Comparison of ENCODE assay signal across 18 cellular contexts in the genomic region with DNA sequence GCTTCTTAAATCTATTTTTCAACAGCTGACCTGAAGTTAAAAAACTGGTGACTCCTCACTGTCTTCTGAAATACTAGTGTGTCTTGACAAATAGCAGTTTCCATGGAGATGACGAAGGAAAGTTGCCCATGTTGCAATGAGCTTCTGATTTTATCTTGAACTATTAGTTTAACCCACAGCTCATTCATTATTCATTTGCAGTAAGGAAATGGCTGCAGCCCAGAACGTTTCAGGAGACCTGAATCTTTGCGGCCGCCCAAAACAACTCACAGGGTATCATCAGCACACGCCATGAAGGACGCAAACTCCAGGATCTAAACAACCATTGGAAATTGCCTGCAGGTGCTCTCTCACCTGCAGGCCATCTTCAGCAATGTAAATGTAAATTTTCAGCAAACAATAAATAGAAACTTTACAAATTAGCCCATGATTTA.
DNase-seq lines count a peak whose midpoint lies in the region; ATAC-seq and TF ChIP-seq lines count a peak whose summit lies in the region.
"Had no signal": no experiment of that assay in that cellular context is flagged by ENCODE, and none has a peak within 500 bp of the region (broad histone marks: within the 10 kb centered on the region; RNA-seq: fewer than 3 reads in every experiment).

No MANE protein-coding gene starts in this region.

- H3K9me3 Mint-ChIP-seq in HFFc6 (no peaks in the 10 kb centered on the region), nephron (no peaks in the 10 kb centered on the region), chondrocyte (ENCODE audit: low read depth) (no peaks in the 10 kb centered on the region)
- H3K9me3 Mint-ChIP-seq in effector memory CD8-positive, alpha-beta T cell = peaks cover 0 to 23% of the 10 kb centered on the region in 2 donors
- H3K9me3 Mint-ChIP-seq: activated CD4-positive, alpha-beta memory T cell treated with anti-CD3 and anti-CD28 coated beads for 36 hours had no signal

- no peak overlapping the region for H3K4me3 Mint-ChIP-seq in HFFc6
- no peak overlapping the region for H3K4me3 Mint-ChIP-seq in nephron
- no peak overlapping the region for H3K4me3 Mint-ChIP-seq in effector memory CD8-positive, alpha-beta T cell
- no peak overlapping the region for H3K4me3 Mint-ChIP-seq in chondrocyte (ENCODE audit: unreplicated experiment)
- H3K4me3 Mint-ChIP-seq: activated CD4-positive, alpha-beta memory T cell treated with anti-CD3 and anti-CD28 coated beads for 36 hours; CD4-positive, CD25-positive, alpha-beta regulatory T cell had no signal

- TF ChIP-seq CTCF in HFFc6 (IDR thresholded peaks at IDR 0.05) = no peak
- no peak for TF ChIP-seq CTCF in choroid plexus epithelial cell (conservative IDR thresholded peaks at IDR 0.05; ENCODE audit: low read depth, low read length)
- TF ChIP-seq CTCF in nephron (IDR thresholded peaks at IDR 0.05; ENCODE audit: unreplicated experiment in 3 of 3) = no peak
- TF ChIP-seq CTCF in chondrocyte (IDR thresholded peaks at IDR 0.05) = no peak

- H3K4me3 ChIP-seq in choroid plexus epithelial cell (ENCODE audit: low read depth, low read length) = no peak overlapping the region
- H3K4me3 ChIP-seq: MG63, pancreas, SJSA1, skin epidermis, thyroid gland had no signal

- H3K36me3 Mint-ChIP-seq in HFFc6 (ENCODE audit: low read depth) (no peaks in the 10 kb centered on the region), nephron (ENCODE audit: low read depth) (no peaks in the 10 kb centered on the region), chondrocyte (ENCODE audit: low read depth) (no peaks in the 10 kb centered on the region)
- no peaks in the 10 kb centered on the region for H3K36me3 Mint-ChIP-seq in effector memory CD8-positive, alpha-beta T cell (ENCODE audit: insufficient read depth)
- H3K36me3 Mint-ChIP-seq: activated CD4-positive, alpha-beta memory T cell treated with anti-CD3 and anti-CD28 coated beads for 36 hours; CD4-positive, CD25-positive, alpha-beta regulatory T cell had no signal

- peak; percentile 8 for DNase-seq in HFFc6
- DNase-seq in OCI-M1 (lab: John Stamatoyannopoulos, UW) = peak; percentile 26
- peak; percentile 63 for DNase-seq in choroid plexus epithelial cell (ENCODE audit: low read depth)
- DNase-seq in NCI-H2196 (lab: John Stamatoyannopoulos, UW; ENCODE audit: unreplicated experiment) = no peak
- DNase-seq in effector memory CD8-positive, alpha-beta T cell = no peak
- no peak for DNase-seq in activated CD4-positive, alpha-beta T cell treated with anti-CD3 and anti-CD28 coated beads for 4 hours
- no peak for DNase-seq in chondrocyte (ENCODE audit: low spot score)
- DNase-seq: activated CD4-positive, alpha-beta memory T cell treated with anti-CD3 and anti-CD28 coated beads for 36 hours; CD4-positive, CD25-positive, alpha-beta regulatory T cell; erythroblast; hippocampal formation; MG63; NCI-H2227 treated with DMSO at 0.1 percent for 48 hours; thyroid gland had no signal

- H3K27me3 Mint-ChIP-seq in HFFc6 (ENCODE audit: insufficient read depth) (peaks cover 8% of the 10 kb centered on the region; the same call in 1 of the 2 replicates), nephron (ENCODE audit: low read depth) (no peaks in the 10 kb centered on the region), chondrocyte (ENCODE audit: low read depth) (peaks cover 22% of the 10 kb centered on the region)
- H3K27me3 Mint-ChIP-seq in effector memory CD8-positive, alpha-beta T cell = no peaks in the 10 kb centered on the region
- H3K27me3 Mint-ChIP-seq: activated CD4-positive, alpha-beta memory T cell treated with anti-CD3 and anti-CD28 coated beads for 36 hours; CD4-positive, CD25-positive, alpha-beta regulatory T cell had no signal

- ATAC-seq in effector memory CD8-positive, alpha-beta T cell (replicated peaks) = no peak

- H3K27ac Mint-ChIP-seq in HFFc6 (no peak overlapping the region), nephron (peak overlapping the region in 2 of 3 experiments; percentile 22 to 38), chondrocyte (ENCODE audit: unreplicated experiment) (no peak overlapping the region)
- H3K27ac Mint-ChIP-seq in effector memory CD8-positive, alpha-beta T cell = no peak overlapping the region
- H3K27ac Mint-ChIP-seq: activated CD4-positive, alpha-beta memory T cell treated with anti-CD3 and anti-CD28 coated beads for 36 hours; CD4-positive, CD25-positive, alpha-beta regulatory T cell had no signal

- H3K4me1 Mint-ChIP-seq in HFFc6 (ENCODE audit: low read depth) = no peaks in the 10 kb centered on the region
- H3K4me1 Mint-ChIP-seq in nephron = peaks cover 56% of the 10 kb centered on the region
- H3K4me1 Mint-ChIP-seq in effector memory CD8-positive, alpha-beta T cell (ENCODE audit: low read depth in 2 of 2) = no peaks in the 10 kb centered on the region
- peaks cover 16% of the 10 kb centered on the region for H3K4me1 Mint-ChIP-seq in chondrocyte (ENCODE audit: low read depth)
- H3K4me1 Mint-ChIP-seq: CD4-positive, CD25-positive, alpha-beta regulatory T cell had no signal

Comparison
In these comparisons a context has a peak if more than half of its experiments do, and no peak if none do; other contexts are left out.
1. DNase-seq: peak in HFFc6 (single experiment), OCI-M1 (single experiment) and choroid plexus epithelial cell (single experiment); none in NCI-H2196 (single experiment), effector memory CD8-positive, alpha-beta T cell (0 of 3), activated CD4-positive, alpha-beta T cell treated with anti-CD3 and anti-CD28 coated beads for 4 hours (0 of 2) and chondrocyte (single experiment).
2. H3K27ac Mint-ChIP-seq: peak in nephron (2 of 3); none in HFFc6 (single experiment), effector memory CD8-positive, alpha-beta T cell (0 of 2) and chondrocyte (single experiment).